In the genomic region with DNA sequence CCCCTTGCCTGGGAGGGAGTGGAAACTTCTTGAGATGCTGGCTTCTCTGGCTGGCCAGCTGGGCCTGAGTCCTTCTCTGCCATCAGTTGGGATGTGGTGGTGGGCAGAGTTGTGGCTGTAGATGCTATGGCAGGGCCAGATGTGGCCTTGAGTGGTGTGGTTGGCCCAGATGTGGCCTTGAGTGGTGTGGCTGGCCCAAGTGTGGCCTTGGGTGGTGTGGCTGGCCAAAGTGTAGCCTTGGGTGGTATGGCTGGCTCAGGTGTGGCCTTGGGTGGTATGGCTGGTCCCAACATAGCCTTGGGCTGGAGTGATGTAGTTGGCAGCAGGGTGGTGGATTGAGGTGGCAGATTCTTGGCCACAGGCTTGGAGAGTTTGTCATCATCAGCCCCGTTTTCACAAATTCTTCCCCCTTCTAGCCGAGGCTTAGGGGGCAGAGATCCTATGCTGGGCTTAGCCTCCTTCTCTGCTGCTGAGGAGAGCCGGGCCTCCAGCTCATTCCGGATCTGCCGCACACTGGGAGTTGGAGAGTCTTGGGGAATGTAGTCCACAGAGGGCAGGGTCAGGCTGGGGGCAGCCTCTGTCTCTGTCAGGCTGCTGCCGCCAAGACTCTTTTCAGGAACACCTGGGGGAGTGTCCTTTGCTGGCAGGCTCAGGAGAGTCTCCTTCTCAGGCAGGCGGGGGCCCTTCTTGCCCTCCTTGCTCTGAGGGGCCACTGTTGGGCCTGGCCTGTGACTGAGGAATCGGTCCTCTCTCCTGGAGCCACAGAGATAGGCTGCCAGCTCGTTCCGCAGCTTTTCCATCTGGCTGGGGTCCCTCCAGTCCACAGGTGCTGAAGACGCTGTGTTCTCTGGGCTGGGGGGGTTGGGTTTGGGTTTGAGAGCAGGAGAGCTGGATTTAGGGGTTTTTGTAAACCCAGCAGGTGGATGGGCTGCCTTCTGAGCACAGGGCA, we compare ENCODE assay signal across 21 cellular contexts. TPM values are rescaled to one million over a fixed set of nuclear protein-coding genes. Genes with fewer than 3 reads are reported as not detected.
DNase-seq lines count a peak whose midpoint lies in the region; ATAC-seq, FAIRE-seq and TF ChIP-seq lines count a peak whose summit lies in the region.
"Had no signal": no experiment of that assay in that cellular context is flagged by ENCODE, and none has a peak within 500 bp of the region (broad histone marks: within the 10 kb centered on the region; RNA-seq: fewer than 3 reads in every experiment).

No MANE protein-coding gene starts in this region.

- H3K27me3 Mint-ChIP-seq in natural killer cell (ENCODE audit: low read depth in 2 of 2) = peaks cover 0 to 3% of the 10 kb centered on the region in 2 donors
- no peaks in the 10 kb centered on the region for H3K27me3 Mint-ChIP-seq in natural killer cell treated with Interleukin-12 subunit alpha and Interleukin-12 subunit beta and Interleukin-15 and Interleukin-18, amount 100 ng/mL, for 72 hours
- H3K27me3 Mint-ChIP-seq in activated T-helper 17 cell treated with anti-CD3 and anti-CD28 coated beads, Interleukin-2, amount 50 U/mL, for 72 hours = no peaks in the 10 kb centered on the region
- peaks cover 0 to 7% (median 0%) of the 10 kb centered on the region in 5 donors for H3K27me3 Mint-ChIP-seq in naive thymus-derived CD4-positive, alpha-beta T cell

- H3K36me3 ChIP-seq in naive thymus-derived CD4-positive, alpha-beta T cell (ENCODE audit: control insufficient read depth in 2 of 3, insufficient read depth in 3 of 3, low read length in 3 of 3) = no peaks in the 10 kb centered on the region
- H3K36me3 ChIP-seq: sigmoid colon had no signal

- peak overlapping the region; percentile 40 for H3K4me3 Mint-ChIP-seq in natural killer cell
- no peak overlapping the region for H3K4me3 Mint-ChIP-seq in natural killer cell treated with Interleukin-12 subunit alpha and Interleukin-12 subunit beta and Interleukin-15 and Interleukin-18, amount 100 ng/mL, for 72 hours
- H3K4me3 Mint-ChIP-seq in activated T-helper 17 cell treated with anti-CD3 and anti-CD28 coated beads, Interleukin-2, amount 50 U/mL, for 72 hours = no peak overlapping the region
- peak overlapping the region in 8 of 10 donors; percentile 12 to 68 (median 42) for H3K4me3 Mint-ChIP-seq in naive thymus-derived CD4-positive, alpha-beta T cell

- DNase-seq in natural killer cell (no peak), GM12891 (ENCODE audit: insufficient read length, low spot score) (no peak), NCI-H510A treated with DMSO at 0.1 percent for 48 hours (lab: John Stamatoyannopoulos, UW) (no peak), NCI-H2081 treated with DMSO at 0.1 percent for 48 hours (lab: John Stamatoyannopoulos, UW) (no peak)
- no peak for DNase-seq in natural killer cell treated with Interleukin-12 subunit alpha and Interleukin-12 subunit beta and Interleukin-15 and Interleukin-18, amount 100 ng/mL, for 72 hours (ENCODE audit: low spot score)
- DNase-seq in naive thymus-derived CD4-positive, alpha-beta T cell = no peak
- DNase-seq: endodermal cell, NCI-H1092, NCI-H2081, NCI-H446, sigmoid colon, substantia nigra, T1000 had no signal

- H3K27ac ChIP-seq in naive thymus-derived CD4-positive, alpha-beta T cell (ENCODE audit: low read depth, low read length) = no peak overlapping the region
- H3K27ac ChIP-seq: body of pancreas, coronary artery, parathyroid adenoma, sigmoid colon had no signal

- peaks cover 8 to 10% of the 10 kb centered on the region in 2 donors for H3K4me1 Mint-ChIP-seq in natural killer cell
- peaks cover 13 to 17% of the 10 kb centered on the region in 2 donors for H3K4me1 Mint-ChIP-seq in natural killer cell treated with Interleukin-12 subunit alpha and Interleukin-12 subunit beta and Interleukin-15 and Interleukin-18, amount 100 ng/mL, for 72 hours (ENCODE audit: low read depth in 2 of 2)
- peaks cover 11% of the 10 kb centered on the region for H3K4me1 Mint-ChIP-seq in activated T-helper 17 cell treated with anti-CD3 and anti-CD28 coated beads, Interleukin-2, amount 50 U/mL, for 72 hours
- peaks cover 0 to 17% (median 9%) of the 10 kb centered on the region in 7 donors for H3K4me1 Mint-ChIP-seq in naive thymus-derived CD4-positive, alpha-beta T cell

- no peaks in the 10 kb centered on the region for H3K36me3 Mint-ChIP-seq in natural killer cell
- H3K36me3 Mint-ChIP-seq in natural killer cell treated with Interleukin-12 subunit alpha and Interleukin-12 subunit beta and Interleukin-15 and Interleukin-18, amount 100 ng/mL, for 72 hours = no peaks in the 10 kb centered on the region
- H3K36me3 Mint-ChIP-seq in activated T-helper 17 cell treated with anti-CD3 and anti-CD28 coated beads, Interleukin-2, amount 50 U/mL, for 72 hours (ENCODE audit: low read depth) = no peaks in the 10 kb centered on the region
- H3K36me3 Mint-ChIP-seq in naive thymus-derived CD4-positive, alpha-beta T cell = no peaks in the 10 kb centered on the region

- CTCF ChIA-PET in naive thymus-derived CD4-positive, alpha-beta T cell (lab: Charles Lee) = interaction anchor here (0.6 to 1.2 kb wide), 2 partner anchors 11 to 110 kb away, joined by 3 to 4 read pairs; no protein-coding TSS in a partner anchor

- POLR2A ChIA-PET in naive thymus-derived CD4-positive, alpha-beta T cell (lab: Charles Lee) = interaction anchor here (1.2 kb wide), 1 partner anchor 207 kb away, joined by 3 read pairs; no protein-coding TSS in a partner anchor

- no peak for TF ChIP-seq CTCF in natural killer cell (IDR thresholded peaks at IDR 0.05)

- intact Hi-C loops in natural killer cell (cut with micrococcal nuclease) = no loop called here
- intact Hi-C loops in naive thymus-derived CD4-positive, alpha-beta T cell (cut with micrococcal nuclease) = loop anchor here in 1 of 2 donors (2.0 to 10.0 kb wide), 3 partner anchors 31 to 439 kb away; partner anchors contain the start of gene PRICKLE4

- H3K4me1 ChIP-seq in naive thymus-derived CD4-positive, alpha-beta T cell (ENCODE audit: control insufficient read depth in 2 of 2, insufficient read depth in 2 of 2, low read length in 2 of 2) = peaks cover 0 to 4% of the 10 kb centered on the region in 2 donors
- H3K4me1 ChIP-seq: body of pancreas, parathyroid adenoma had no signal

- no peak overlapping the region for H3K4me3 ChIP-seq in naive thymus-derived CD4-positive, alpha-beta T cell (ENCODE audit: low read length)
- H3K4me3 ChIP-seq: body of pancreas, GM12878, sigmoid colon had no signal

- no peak for ATAC-seq in natural killer cell
- no peak for ATAC-seq in natural killer cell treated with Interleukin-12 subunit alpha and Interleukin-12 subunit beta and Interleukin-15 and Interleukin-18, amount 100 ng/mL, for 72 hours
- ATAC-seq in activated T-helper 17 cell treated with anti-CD3 and anti-CD28 coated beads, Interleukin-2, amount 50 U/mL, for 72 hours (replicated peaks) = no peak
- no peak for ATAC-seq in naive thymus-derived CD4-positive, alpha-beta T cell
- ATAC-seq: activated CD4-positive, CD25-positive, alpha-beta regulatory T cell treated with anti-CD3 and anti-CD28 coated beads, Interleukin-2, amount 50 U/mL, for 24 hours; body of pancreas; GM12878; SK-N-SH treated with all-trans-retinoic acid at 6 μM for 48 hours had no signal

- H3K9me3 ChIP-seq in naive thymus-derived CD4-positive, alpha-beta T cell (ENCODE audit: control insufficient read depth in 2 of 3, low read length in 3 of 3) = no peaks in the 10 kb centered on the region
- H3K9me3 ChIP-seq: body of pancreas, sigmoid colon had no signal

- no peak for TF ChIP-seq POLR2A in GM12891 (IDR thresholded peaks at IDR 0.05; ENCODE audit: low read depth, low read length)

- H3K27me3 ChIP-seq in naive thymus-derived CD4-positive, alpha-beta T cell (ENCODE audit: control insufficient read depth in 2 of 2, insufficient read depth in 2 of 2, low read length in 2 of 2) = no peaks in the 10 kb centered on the region
- H3K27me3 ChIP-seq: body of pancreas had no signal

- FAIRE-seq in GM12891 (lab: Jason Lieb, UNC) = no peak
- FAIRE-seq: GM12878 had no signal

- H3K9me3 Mint-ChIP-seq in natural killer cell = no peaks in the 10 kb centered on the region
- H3K9me3 Mint-ChIP-seq in natural killer cell treated with Interleukin-12 subunit alpha and Interleukin-12 subunit beta and Interleukin-15 and Interleukin-18, amount 100 ng/mL, for 72 hours = no peaks in the 10 kb centered on the region
- H3K9me3 Mint-ChIP-seq in activated T-helper 17 cell treated with anti-CD3 and anti-CD28 coated beads, Interleukin-2, amount 50 U/mL, for 72 hours = no peaks in the 10 kb centered on the region
- peaks cover 0 to 2% (median 0%) of the 10 kb centered on the region in 11 donors for H3K9me3 Mint-ChIP-seq in naive thymus-derived CD4-positive, alpha-beta T cell
- H3K9me3 Mint-ChIP-seq: endodermal cell, GM23338 had no signal

- H3K27ac Mint-ChIP-seq in natural killer cell = no peak overlapping the region
- H3K27ac Mint-ChIP-seq in natural killer cell treated with Interleukin-12 subunit alpha and Interleukin-12 subunit beta and Interleukin-15 and Interleukin-18, amount 100 ng/mL, for 72 hours = no peak overlapping the region
- peak overlapping the region; percentile 8 for H3K27ac Mint-ChIP-seq in activated T-helper 17 cell treated with anti-CD3 and anti-CD28 coated beads, Interleukin-2, amount 50 U/mL, for 72 hours
- peak overlapping the region in 1 of 9 donors; percentile 51 for H3K27ac Mint-ChIP-seq in naive thymus-derived CD4-positive, alpha-beta T cell
- H3K27ac Mint-ChIP-seq: endodermal cell, GM23338 had no signal

TF ChIP-seq in GM12891, 5 proteins besides CTCF, POLR2A, EP300 and RAD21:
- TF ChIP-seq PAX5 (IDR thresholded peaks at IDR 0.05; ENCODE audit: insufficient read depth, low read length, severe bottlenecking) (no peak), SPI1 (IDR thresholded peaks at IDR 0.05; ENCODE audit: low read depth, low read length) (no peak), TAF1 (IDR thresholded peaks at IDR 0.05; ENCODE audit: low read depth, low read length) (no peak), POU2F2 (IDR thresholded peaks at IDR 0.05; ENCODE audit: low read depth, low read length) (no peak), POLR2AphosphoS5 (IDR thresholded peaks at IDR 0.05; ENCODE audit: low read depth, low read length) (no peak)
TF ChIP-seq in GM12891: peak in this region for 0.

RNA-seq across cellular contexts. Expression of gene C6orf132, which starts 36.4 kb away (rescaled TPM):
- total RNA-seq in natural killer cell = under 1 TPM; 0.05 to 0.15 (median 0.14) TPM
- under 1 TPM; 0.17 to 0.42 TPM for total RNA-seq in natural killer cell treated with Interleukin-12 subunit alpha and Interleukin-12 subunit beta and Interleukin-15 and Interleukin-18, amount 100 ng/mL, for 72 hours
- under 1 TPM; 0.22 to 0.29 TPM for total RNA-seq in activated T-helper 17 cell treated with anti-CD3 and anti-CD28 coated beads, Interleukin-2, amount 50 U/mL, for 72 hours
- total RNA-seq in naive thymus-derived CD4-positive, alpha-beta T cell = under 1 TPM in 1 of 5 experiments, not detected in 4; 0.07 TPM
- not detected for polyA plus RNA-seq in naive thymus-derived CD4-positive, alpha-beta T cell
- polyA plus RNA-seq in GM12891 (2012; ENCODE audit: low read depth, missing spikeins) = 0.03 TPM

RNA-seq across cellular contexts. Expression of gene TAF8, which starts 55.7 kb away (rescaled TPM):
- 10 to 100 TPM; 38.4 to 54.2 (median 47.5) TPM for total RNA-seq in natural killer cell
- 10 to 100 TPM; 38.7 to 44.1 TPM for total RNA-seq in natural killer cell treated with Interleukin-12 subunit alpha and Interleukin-12 subunit beta and Interleukin-15 and Interleukin-18, amount 100 ng/mL, for 72 hours
- total RNA-seq in activated T-helper 17 cell treated with anti-CD3 and anti-CD28 coated beads, Interleukin-2, amount 50 U/mL, for 72 hours = 10 to 100 TPM; 48.8 to 60.9 TPM
- total RNA-seq in naive thymus-derived CD4-positive, alpha-beta T cell = 10 to 100 TPM; 41.6 to 58.2 (median 50.8) TPM
- 10 to 100 TPM; 23.3 to 24.6 TPM for polyA plus RNA-seq in naive thymus-derived CD4-positive, alpha-beta T cell
- polyA plus RNA-seq in GM12891 (2012; ENCODE audit: low read depth, missing spikeins) = 9.4 TPM

Comparison
In these comparisons a context has a peak if more than half of its experiments do, and no peak if none do; other contexts are left out.
1. H3K4me3 Mint-ChIP-seq: peak in natural killer cell (single experiment) and naive thymus-derived CD4-positive, alpha-beta T cell (8 of 10); none in natural killer cell treated with Interleukin-12 subunit alpha and Interleukin-12 subunit beta and Interleukin-15 and Interleukin-18, amount 100 ng/mL, for 72 hours (single experiment) and activated T-helper 17 cell treated with anti-CD3 and anti-CD28 coated beads, Interleukin-2, amount 50 U/mL, for 72 hours (single experiment).